In genomic region chr1:156500847-156501686, GRCh38 we compare ENCODE assay signal across 1 cellular context.
TF ChIP-seq lines count a peak whose summit lies in the region.

No MANE protein-coding gene starts in this region.

TF ChIP-seq in HepG2, 621 proteins besides CTCF, POLR2A, EP300 and RAD21 (continued from another document and continues in another):
- TF ChIP-seq PRDM4 (CRISPR knock-in tag; IDR thresholded peaks at IDR 0.05; ENCODE audit: borderline replicate concordance) (no peak), PAF1 (CRISPR knock-in tag; IDR thresholded peaks at IDR 0.05) (no peak), ZNF687 (CRISPR knock-in tag; IDR thresholded peaks at IDR 0.05) (peak; percentile 96), SAP130 (CRISPR knock-in tag; IDR thresholded peaks at IDR 0.05; ENCODE audit: low read depth) (peak; percentile 85), RBAK (CRISPR knock-in tag; IDR thresholded peaks at IDR 0.05) (no peak), KMT2A (CRISPR knock-in tag; IDR thresholded peaks at IDR 0.05) (0 out of 2 replicates have a peak, but pooled peaks have one; percentile 37), PBX3 (CRISPR knock-in tag; IDR thresholded peaks at IDR 0.05; ENCODE audit: borderline replicate concordance) (no peak), ZNF597 (CRISPR knock-in tag; IDR thresholded peaks at IDR 0.05) (no peak), GLI4 (CRISPR knock-in tag; IDR thresholded peaks at IDR 0.05; ENCODE audit: borderline replicate concordance) (no peak), ZNF790 (CRISPR knock-in tag; IDR thresholded peaks at IDR 0.05; ENCODE audit: borderline replicate concordance) (no peak), ZNF180 (CRISPR knock-in tag; IDR thresholded peaks at IDR 0.05; ENCODE audit: borderline replicate concordance, low read depth) (no peak), CEBPZ (IDR thresholded peaks at IDR 0.05; ENCODE audit: low read length) (no peak), IRF2 (CRISPR knock-in tag; IDR thresholded peaks at IDR 0.05) (peak; percentile 35; the same call in 1 of the 2 replicates), TEF (CRISPR knock-in tag; IDR thresholded peaks at IDR 0.05) (no peak), PAWR (CRISPR knock-in tag; IDR thresholded peaks at IDR 0.05; ENCODE audit: borderline replicate concordance) (no peak), ZNF605 (CRISPR knock-in tag; IDR thresholded peaks at IDR 0.05) (0 out of 2 replicates have a peak, but pooled peaks have one; percentile 48), HHEX (CRISPR knock-in tag; IDR thresholded peaks at IDR 0.05) (no peak), REST (IDR thresholded peaks at IDR 0.05; ENCODE audit: borderline replicate concordance in 1 of 2, low read depth in 1 of 2, low read length in 2 of 2) (no peak), HES4 (CRISPR knock-in tag; IDR thresholded peaks at IDR 0.05; ENCODE audit: borderline replicate concordance) (peak; percentile 63; the same call in 1 of the 2 replicates), MIXL1 (CRISPR knock-in tag; IDR thresholded peaks at IDR 0.05) (no peak), ZEB1 (IDR thresholded peaks at IDR 0.05; ENCODE audit: insufficient replicate concordance, low read depth) (peak; percentile 72), ZNF256 (CRISPR knock-in tag; conservative IDR thresholded peaks at IDR 0.05) (no peak), ADNP (CRISPR knock-in tag; IDR thresholded peaks at IDR 0.05) (no peak), ELK4 (CRISPR knock-in tag; IDR thresholded peaks at IDR 0.05; ENCODE audit: borderline replicate concordance) (no peak), ARID3A (IDR thresholded peaks at IDR 0.05; ENCODE audit: low read depth, low read length) (no peak), ZFP36L2 (CRISPR knock-in tag; IDR thresholded peaks at IDR 0.05) (no peak), PHF21A (CRISPR knock-in tag; IDR thresholded peaks at IDR 0.05) (peak; percentile 81), ZNF317 (CRISPR knock-in tag; IDR thresholded peaks at IDR 0.05) (peak; percentile 27; the same call in 1 of the 2 replicates), SALL1 (CRISPR knock-in tag; IDR thresholded peaks at IDR 0.05) (peak; percentile 84), ZNF543 (CRISPR knock-in tag; IDR thresholded peaks at IDR 0.05) (no peak; the same call in 1 of the 2 replicates), SOX13 (IDR thresholded peaks at IDR 0.05) (no peak), SOX13 (CRISPR knock-in tag; conservative IDR thresholded peaks at IDR 0.05 in 1 of 2, IDR thresholded peaks at IDR 0.05 in 1 of 2) (no peak; a peak in 1 of 4 replicates)
